ENCODE assay signal across 8 cellular contexts in the genomic region with DNA sequence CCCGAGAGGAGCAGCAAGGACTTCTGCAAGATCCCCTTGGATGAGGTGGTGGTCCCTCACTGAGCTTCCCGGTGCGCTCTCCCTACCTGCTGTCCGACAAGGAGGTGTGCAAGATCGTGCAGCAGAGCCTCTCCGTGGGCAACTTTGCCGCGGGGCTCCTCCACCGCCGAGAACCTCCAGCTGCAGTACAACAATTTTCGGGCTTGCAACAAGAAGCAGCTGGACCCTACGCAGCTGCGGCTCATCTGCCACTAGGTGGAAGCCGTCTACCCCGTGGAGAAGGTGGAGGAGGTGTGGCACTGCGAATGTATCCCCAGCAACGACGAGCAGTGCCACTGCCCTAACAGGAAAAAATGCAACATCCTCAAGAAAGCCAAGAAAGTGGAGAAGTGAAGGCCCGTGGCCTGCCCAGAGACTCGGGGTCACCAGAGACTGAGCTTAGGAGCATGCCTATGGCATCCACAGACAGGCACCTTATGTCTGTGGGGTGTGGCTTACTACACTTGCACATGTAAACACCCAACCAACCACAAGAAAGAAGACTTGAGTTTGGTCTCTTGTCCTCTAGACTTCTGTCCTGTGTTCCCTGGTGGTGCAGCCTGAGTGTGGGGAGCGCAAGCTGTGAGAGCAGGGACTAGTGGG. TPM values are rescaled to one million over a fixed set of nuclear protein-coding genes. Genes with fewer than 3 reads are reported as not detected.
A peak's percentile ranks its signal among the peaks of the same experiment; 100 is the strongest.
DNase-seq lines count a peak whose midpoint lies in the region; ATAC-seq and TF ChIP-seq lines count a peak whose summit lies in the region.
"Not testable (repeated sequence)": the region's sequence is repeated elsewhere in the genome, so short reads cannot be mapped to it uniquely, and the experiment has no call there.

No MANE protein-coding gene starts in this region.

- not testable (repeated sequence) for H3K4me1 Mint-ChIP-seq in T-helper 17 cell

- H3K4me1 ChIP-seq in cardiac muscle cell (ENCODE audit: low read depth), result not testable (repeated sequence)

- not testable (repeated sequence) for H3K27ac ChIP-seq in cardiac muscle cell

- not testable (repeated sequence) for H3K27me3 ChIP-seq in cardiac muscle cell

- H3K4me3 Mint-ChIP-seq in T-helper 17 cell, result not testable (repeated sequence)

- peak; percentile 9; the same call in 1 of the 2 replicates for TF ChIP-seq CTCF in AG10803 (conservative IDR thresholded peaks at IDR 0.05; ENCODE audit: low read length)
- not testable (repeated sequence) for TF ChIP-seq CTCF in cardiac muscle cell (IDR thresholded peaks at IDR 0.05; ENCODE audit: low read depth, low read length)

- H3K27ac Mint-ChIP-seq in T-helper 17 cell, result not testable (repeated sequence)

- not testable (repeated sequence) for H3K36me3 Mint-ChIP-seq in T-helper 17 cell (ENCODE audit: low read depth)

- not testable (repeated sequence) for H3K36me3 ChIP-seq in cardiac muscle cell

- peak; percentile 36 for DNase-seq in AG10803 (ENCODE audit: low read depth)
- peak; percentile 0 for DNase-seq in NCI-H1092 treated with DMSO at 0.1 percent for 48 hours (lab: John Stamatoyannopoulos, UW)
- DNase-seq in T-helper 17 cell, result peak in 1 of 3 donors; percentile 35
- peak; percentile 46 for DNase-seq in activated gamma-delta T cell treated with anti-CD3 and anti-CD28 coated beads, Interleukin-2, amount 50 U/mL, for 16 hours (ENCODE audit: low read depth)
- peak; percentile 14 to 44 for DNase-seq in cardiac muscle cell (ENCODE audit: low read depth in 1 of 2, low spot score in 1 of 2)
- peak; percentile 19 to 30 for DNase-seq in stimulated activated CD4-positive, alpha-beta T cell treated with anti-CD3 and anti-CD28 coated beads, Interleukin-1b, Interleukin-23, amount 100 ng/mL, for 4 hours (ENCODE audit: low read depth in 2 of 2)

- peak; percentile 92 for ATAC-seq in GM18909 (IDR thresholded peaks at IDR 0.05; ENCODE audit: poor library complexity, unreplicated experiment)
- peak; percentile 71 for ATAC-seq in HG02973 (IDR thresholded peaks at IDR 0.05; ENCODE audit: unreplicated experiment)
- ATAC-seq in T-helper 17 cell, result peak; percentile 98

- H3K9me3 ChIP-seq in T-helper 17 cell (ENCODE audit: control insufficient read depth, low read length, poor library complexity, severe bottlenecking); cardiac muscle cell (ENCODE audit: low read depth): not testable (repeated sequence)

- H3K4me3 ChIP-seq in AG10803 (ENCODE audit: low read length); cardiac muscle cell: not testable (repeated sequence)

- H3K27me3 Mint-ChIP-seq in T-helper 17 cell, result not testable (repeated sequence)

RNA-seq across cellular contexts. Expression of a gene that starts 17.9 kb away (rescaled TPM):
- total RNA-seq in T-helper 17 cell (1 to 10 TPM; 1.3 to 1.7 TPM), cardiac muscle cell (2.1 TPM in 2 replicates)
- 0.15 TPM in 1 of 2 replicates, not detected in the other for polyA plus RNA-seq in cardiac muscle cell
